Comparison of ENCODE assay signal across 1 cellular context in the genomic region with DNA sequence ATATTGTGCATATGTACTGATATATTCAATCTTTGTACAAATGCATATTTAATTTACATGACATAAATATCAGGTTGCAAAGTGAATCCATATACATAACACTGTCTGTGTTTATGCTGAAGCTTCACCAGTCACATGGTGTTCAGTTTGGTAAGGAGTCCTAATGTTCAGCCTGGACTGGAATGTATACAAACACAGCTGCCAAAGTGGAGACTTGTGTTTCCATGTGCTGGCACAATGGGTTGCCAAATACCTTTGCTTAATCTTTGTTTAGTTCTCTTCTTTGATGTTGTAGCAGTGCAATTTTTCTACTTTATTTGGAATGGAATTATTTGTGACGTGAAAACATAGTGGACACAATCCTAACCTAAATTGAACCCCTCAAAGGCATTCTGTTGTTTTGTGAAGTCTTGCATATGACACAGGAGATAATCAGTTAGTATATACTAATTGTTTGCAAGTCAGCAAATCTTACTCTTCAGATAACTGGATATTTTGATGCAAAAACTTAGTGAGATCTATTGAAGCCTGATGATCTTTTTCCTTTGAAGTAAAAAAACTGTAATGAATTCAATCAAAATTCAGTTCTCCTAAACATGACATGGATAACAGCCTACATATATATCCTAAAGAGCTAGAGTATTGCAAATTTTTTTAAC.
TF ChIP-seq lines count a peak whose summit lies in the region.

No MANE protein-coding gene starts in this region.

TF ChIP-seq in IMR-90, 13 proteins besides CTCF, POLR2A, EP300 and RAD21 (continued from another document):
- TF ChIP-seq, protein P1, sequence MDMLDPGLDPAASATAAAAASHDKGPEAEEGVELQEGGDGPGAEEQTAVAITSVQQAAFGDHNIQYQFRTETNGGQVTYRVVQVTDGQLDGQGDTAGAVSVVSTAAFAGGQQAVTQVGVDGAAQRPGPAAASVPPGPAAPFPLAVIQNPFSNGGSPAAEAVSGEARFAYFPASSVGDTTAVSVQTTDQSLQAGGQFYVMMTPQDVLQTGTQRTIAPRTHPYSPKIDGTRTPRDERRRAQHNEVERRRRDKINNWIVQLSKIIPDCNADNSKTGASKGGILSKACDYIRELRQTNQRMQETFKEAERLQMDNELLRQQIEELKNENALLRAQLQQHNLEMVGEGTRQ (IDR thresholded peaks at IDR 0.05; ENCODE audit: low read depth, low read length) = peak; percentile 64
- TF ChIP-seq, protein P2, sequence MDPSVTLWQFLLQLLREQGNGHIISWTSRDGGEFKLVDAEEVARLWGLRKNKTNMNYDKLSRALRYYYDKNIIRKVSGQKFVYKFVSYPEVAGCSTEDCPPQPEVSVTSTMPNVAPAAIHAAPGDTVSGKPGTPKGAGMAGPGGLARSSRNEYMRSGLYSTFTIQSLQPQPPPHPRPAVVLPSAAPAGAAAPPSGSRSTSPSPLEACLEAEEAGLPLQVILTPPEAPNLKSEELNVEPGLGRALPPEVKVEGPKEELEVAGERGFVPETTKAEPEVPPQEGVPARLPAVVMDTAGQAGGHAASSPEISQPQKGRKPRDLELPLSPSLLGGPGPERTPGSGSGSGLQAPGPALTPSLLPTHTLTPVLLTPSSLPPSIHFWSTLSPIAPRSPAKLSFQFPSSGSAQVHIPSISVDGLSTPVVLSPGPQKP (IDR thresholded peaks at IDR 0.05; ENCODE audit: borderline replicate concordance, low read depth, low read length) = no peak
- TF ChIP-seq NFE2L2 (IDR thresholded peaks at IDR 0.05; ENCODE audit: low read depth, low read length) (no peak), BHLHE40 (IDR thresholded peaks at IDR 0.05; ENCODE audit: low read depth, low read length) (peak; percentile 55; the same call in 1 of the 2 replicates), CEBPB (IDR thresholded peaks at IDR 0.05; ENCODE audit: low read depth, low read length) (peak; percentile 48; the same call in 1 of the 2 replicates), FOS (IDR thresholded peaks at IDR 0.05; ENCODE audit: low read depth, low read length) (no peak)
TF ChIP-seq in IMR-90: peak in this region for 6.
